ENCODE assay signal across 15 cellular contexts in genomic region chr14:25102788-25103187, GRCh38. TPM values are rescaled to one million over a fixed set of nuclear protein-coding genes. Genes with fewer than 3 reads are reported as not detected.
DNase-seq lines count a peak whose midpoint lies in the region; ATAC-seq, FAIRE-seq and TF ChIP-seq lines count a peak whose summit lies in the region.
"Had no signal": no experiment of that assay in that cellular context is flagged by ENCODE, and none has a peak within 500 bp of the region (broad histone marks: within the 10 kb centered on the region; RNA-seq: fewer than 3 reads in every experiment).

No MANE protein-coding gene starts in this region.

- H3K27me3 ChIP-seq in esophagus muscularis mucosa, result no peaks in the 10 kb centered on the region

- H3K9me3 ChIP-seq in mucosa of descending colon (no peaks in the 10 kb centered on the region), esophagus muscularis mucosa (no peaks in the 10 kb centered on the region)

- TF ChIP-seq EP300 in esophagus muscularis mucosa (IDR thresholded peaks at IDR 0.05), result no peak

- DNase-seq in DMS153 (lab: John Stamatoyannopoulos, UW) (peak; percentile 15), DMS153 treated with DMSO at 0.1 percent for 48 hours (lab: John Stamatoyannopoulos, UW; ENCODE audit: unreplicated experiment) (no peak), HTR-8/SVneo (ENCODE audit: insufficient read length, low spot score) (no peak), NCI-H69 (lab: John Stamatoyannopoulos, UW) (peak; percentile 64), mucosa of descending colon (no peak), omental fat pad (ENCODE audit: low spot score) (no peak), esophagus muscularis mucosa (ENCODE audit: extremely low spot score) (no peak), activated gamma-delta T cell (lab: John Stamatoyannopoulos, UW) (no peak)
- DNase-seq: CD8-positive, alpha-beta memory T cell; DMS 273 treated with DMSO at 0.1 percent for 48 hours; GF-D8; GM23248; H9 had no signal

- WGBS in esophagus muscularis mucosa, result 93% methylated on average over 1 of the region's 1 CpG

- TF ChIP-seq CTCF in mucosa of descending colon (IDR thresholded peaks at IDR 0.05) (no peak), omental fat pad (IDR thresholded peaks at IDR 0.05) (no peak), esophagus muscularis mucosa (IDR thresholded peaks at IDR 0.05) (no peak)

- H3K36me3 ChIP-seq in mucosa of descending colon (ENCODE audit: low read depth) (no peaks in the 10 kb centered on the region), esophagus muscularis mucosa (no peaks in the 10 kb centered on the region)

- H3K4me1 ChIP-seq in mucosa of descending colon (ENCODE audit: low read depth), result no peaks in the 10 kb centered on the region
- H3K4me1 ChIP-seq in esophagus muscularis mucosa, result no peaks in the 10 kb centered on the region

- peak; percentile 64 for FAIRE-seq in HTR-8/SVneo (lab: Jason Lieb, UNC)
- FAIRE-seq: K562 had no signal

- ATAC-seq in mucosa of descending colon, result peak; percentile 61
- no peak for ATAC-seq in omental fat pad (ENCODE audit: low FRiP score)
- ATAC-seq: K562 had no signal

- no peak overlapping the region for H3K27ac ChIP-seq in esophagus muscularis mucosa (replicated peaks in 1 of 4)
- H3K27ac ChIP-seq: 22Rv1, GM23248 had no signal

- TF ChIP-seq POLR2A in esophagus muscularis mucosa (IDR thresholded peaks at IDR 0.05; ENCODE audit: low read depth), result no peak

- intact Hi-C loops in mucosa of descending colon (cut with DNase I, micrococcal nuclease), result no loop called here
- intact Hi-C loops in esophagus muscularis mucosa (cut with DNase I), result no loop called here

- H3K4me3 ChIP-seq in mucosa of descending colon, result no peak overlapping the region
- no peak overlapping the region for H3K4me3 ChIP-seq in esophagus muscularis mucosa
- H3K4me3 ChIP-seq: GM23248, K562 had no signal

RNA-seq across cellular contexts. Expression of gene STXBP6, which starts 52.8 kb away (rescaled TPM):
- total RNA-seq in mucosa of descending colon, result 10 to 100 TPM; 10.9 to 25.9 (median 19.8) TPM
- 10 to 100 TPM in 2 of 4 donors, 1 to 10 TPM in 2; 4.4 to 19.9 (median 8.2) TPM for total RNA-seq in omental fat pad
- total RNA-seq in esophagus muscularis mucosa, result 10 to 100 TPM; 36.9 to 60.4 (median 52.1) TPM

Comparison
In these comparisons a context has a peak if more than half of its experiments do, and no peak if none do; other contexts are left out.
1. DNase-seq: peak in DMS153 (single experiment) and NCI-H69 (single experiment); none in DMS153 treated with DMSO at 0.1 percent for 48 hours (single experiment), HTR-8/SVneo (single experiment), mucosa of descending colon (0 of 3), omental fat pad (single experiment), esophagus muscularis mucosa (single experiment) and activated gamma-delta T cell (single experiment).